In genomic region chr2:237575869-237576862, GRCh38 we compare ENCODE assay signal across 18 cellular contexts. TPM values are rescaled to one million over a fixed set of nuclear protein-coding genes. Genes with fewer than 3 reads are reported as not detected.
DNase-seq lines count a peak whose midpoint lies in the region; ATAC-seq, FAIRE-seq and TF ChIP-seq lines count a peak whose summit lies in the region.
"Had no signal": no experiment of that assay in that cellular context is flagged by ENCODE, and none has a peak within 500 bp of the region (broad histone marks: within the 10 kb centered on the region; RNA-seq: fewer than 3 reads in every experiment).

No MANE protein-coding gene starts in this region.

- H3K4me1 ChIP-seq in PC-3 (ENCODE audit: insufficient read depth, low read length): peaks cover 25% of the 10 kb centered on the region
- H3K4me1 ChIP-seq in mammary epithelial cell (ENCODE audit: insufficient read depth, low read length): peaks cover 25% of the 10 kb centered on the region
- peaks cover 19% of the 10 kb centered on the region for H3K4me1 ChIP-seq in HepG2 (ENCODE audit: insufficient read depth, low read length)
- H3K4me1 ChIP-seq in stomach: peaks cover 21 to 40% (median 31%) of the 10 kb centered on the region in 4 donors
- H3K4me1 ChIP-seq: BE2C had no signal

- H3K27ac ChIP-seq in PC-3 (ENCODE audit: low read length) (peak overlapping the region; percentile 76), mammary epithelial cell (ENCODE audit: insufficient read depth, low read depth, low read length) (no peak overlapping the region), HepG2 (ENCODE audit: extremely low read length, insufficient read depth, low read length) (no peak overlapping the region), stomach (peak overlapping the region; percentile 42 to 82 (median 60)), WERI-Rb-1 (no peak overlapping the region)
- H3K27ac ChIP-seq: KMS-11 had no signal

- H2AFZ ChIP-seq in PC-3 (ENCODE audit: low read length): peak overlapping the region; percentile 62; the same call in 1 of the 2 replicates
- peak overlapping the region; percentile 95 for H2AFZ ChIP-seq in mammary epithelial cell (ENCODE audit: low read depth, low read length)
- H2AFZ ChIP-seq in HepG2 (ENCODE audit: low read length): no peak overlapping the region

- in situ Hi-C loops in mammary epithelial cell (cut with MboI; ENCODE audit: low sequenced_read_pairs in 2 of 2): loop anchor here in 1 of 2 donors (25.0 kb wide), 1 partner anchor 161 kb away; no protein-coding TSS in a partner anchor
- in situ Hi-C loops in HepG2 (cut with HindIII; ENCODE audit: extremely low pct_ligation_motif_present, low pct_unique_long_range_greater_than_20kb): no loop called here

- H3K79me2 ChIP-seq in PC-3 (ENCODE audit: low read length): 0 out of 2 replicates have a peak, but pooled peaks cover 3% of the 10 kb centered on the region
- H3K79me2 ChIP-seq in mammary epithelial cell (ENCODE audit: insufficient read depth, low read length): peaks cover 7% of the 10 kb centered on the region
- no peaks in the 10 kb centered on the region for H3K79me2 ChIP-seq in HepG2 (ENCODE audit: insufficient read depth, low read length)

- ATAC-seq in PC-3 (no peak; the same call in 1 of the 2 replicates), HepG2 (no peak), HG03139 (IDR thresholded peaks at IDR 0.05; ENCODE audit: unreplicated experiment) (no peak), HG02610 (IDR thresholded peaks at IDR 0.05; ENCODE audit: unreplicated experiment) (no peak)
- ATAC-seq: SK-N-SH treated with all-trans-retinoic acid at 6 μM for 48 hours had no signal

- WGBS in mammary epithelial cell (ENCODE audit: low coverage, missing lambda C conversion rate): over 99% methylated on average over 20 of the region's 27 CpGs
- 89% methylated on average over 21 of the region's 27 CpGs for WGBS in HepG2 (ENCODE audit: low lambda C conversion rate)
- WGBS in stomach, 5 donors: 86 to 90% (median 87%) methylated on average over 26 to 27 of the region's 27 CpGs

- CTCF ChIA-PET in PC-3 (lab: Charles Lee): no interaction called here
- CTCF ChIA-PET in mammary epithelial cell (lab: Charles Lee; ENCODE audit: low non-redundant PET): no interaction called here
- CTCF ChIA-PET in HepG2 (lab: Yijun Ruan, JAX; ENCODE audit: low intra/inter-chr PET ratio, low total read pairs): no interaction called here

- no peaks in the 10 kb centered on the region for H3F3A ChIP-seq in PC-3 (ENCODE audit: low read length, unreplicated experiment)

- H3K9me3 ChIP-seq in PC-3 (ENCODE audit: low read length): no peaks in the 10 kb centered on the region
- no peaks in the 10 kb centered on the region for H3K9me3 ChIP-seq in mammary epithelial cell (replicated peaks; ENCODE audit: insufficient read depth, low read length)
- H3K9me3 ChIP-seq in HepG2 (ENCODE audit: low read length): no peaks in the 10 kb centered on the region
- H3K9me3 ChIP-seq in stomach: no peaks in the 10 kb centered on the region
- no peaks in the 10 kb centered on the region for H3K9me3 ChIP-seq in WERI-Rb-1 (ENCODE audit: severe bottlenecking)
- H3K9me3 ChIP-seq: BE2C, MG63 had no signal

- TF ChIP-seq POLR2A in HepG2 (IDR thresholded peaks at IDR 0.05; ENCODE audit: insufficient read depth in 1 of 2, low read depth in 2 of 2, low read length in 2 of 2): peak in 1 of 2 experiments; percentile 27; a peak in 1 of 4 replicates
- no peak for TF ChIP-seq POLR2A in stomach (IDR thresholded peaks at IDR 0.05)

- H3K9me2 ChIP-seq in PC-3 (replicated peaks; ENCODE audit: low read length): no peaks in the 10 kb centered on the region

- H3K9ac ChIP-seq in PC-3 (ENCODE audit: low read length) (no peak overlapping the region), mammary epithelial cell (ENCODE audit: insufficient read depth, low read length) (no peak overlapping the region), HepG2 (ENCODE audit: insufficient read depth, low read depth, low read length) (no peak overlapping the region)
- H3K9ac ChIP-seq: KMS-11 had no signal

- no peak for TF ChIP-seq RAD21 in HepG2 (CRISPR knock-in tag; IDR thresholded peaks at IDR 0.05)

- no peak for DNase-seq in PC-3
- DNase-seq in mammary epithelial cell: no peak
- DNase-seq in HepG2 (ENCODE audit: low spot score): no peak
- no peak for DNase-seq in stomach
- no peak for DNase-seq in WERI-Rb-1
- DNase-seq in retina: no peak
- DNase-seq: BE2C, DMS 273 treated with DMSO at 0.1 percent for 48 hours, MG63, NCI-H1105, NCI-H187, NCI-H69 had no signal

- H3K27me3 ChIP-seq in PC-3 (ENCODE audit: low read length): no peaks in the 10 kb centered on the region
- no peaks in the 10 kb centered on the region for H3K27me3 ChIP-seq in mammary epithelial cell (ENCODE audit: insufficient read depth, low read length)
- H3K27me3 ChIP-seq in HepG2 (ENCODE audit: control insufficient read depth in 1 of 2, insufficient read depth in 2 of 2, low read length in 2 of 2): no peaks in the 10 kb centered on the region
- H3K27me3 ChIP-seq in stomach: no peaks in the 10 kb centered on the region
- peaks cover 12% of the 10 kb centered on the region for H3K27me3 ChIP-seq in WERI-Rb-1 (ENCODE audit: insufficient read depth, low read depth, severe bottlenecking)
- H3K27me3 ChIP-seq: BE2C, MG63 had no signal

- dilution Hi-C loops in mammary epithelial cell (cut with HindIII; ENCODE audit: low sequenced_read_pairs): no loop called here

- BruUV-seq in PC-3 (replicated peaks; lab: Mats Ljungman, UMichigan) (no TSS peak), mammary epithelial cell (replicated peaks; lab: Mats Ljungman, UMichigan) (no TSS peak), HepG2 (replicated peaks; lab: Mats Ljungman, UMichigan) (no TSS peak)

- H3K4me2 ChIP-seq in PC-3 (ENCODE audit: low read length) (peak overlapping the region; percentile 73), mammary epithelial cell (ENCODE audit: insufficient read depth, low read depth, low read length) (peak overlapping the region; percentile 78), HepG2 (ENCODE audit: low read depth, low read length) (no peak overlapping the region)
- H3K4me2 ChIP-seq: KMS-11 had no signal

- TF ChIP-seq EP300 in HepG2 (IDR thresholded peaks at IDR 0.05; ENCODE audit: low read depth in 2 of 2, low read length in 2 of 2) (no peak), HepG2 (CRISPR knock-in tag; IDR thresholded peaks at IDR 0.05; ENCODE audit: borderline replicate concordance) (no peak), stomach (IDR thresholded peaks at IDR 0.05) (no peak)

- TF ChIP-seq CTCF in PC-3 (conservative IDR thresholded peaks at IDR 0.05; ENCODE audit: low read depth, low read length): no peak
- no peak for TF ChIP-seq CTCF in mammary epithelial cell (conservative IDR thresholded peaks at IDR 0.05 in 1 of 2, IDR thresholded peaks at IDR 0.05 in 1 of 2; ENCODE audit: extremely low read depth in 1 of 2, insufficient read depth in 1 of 2, low read depth in 1 of 2, low read length in 2 of 2)
- TF ChIP-seq CTCF in HepG2 (CRISPR knock-in tag; IDR thresholded peaks at IDR 0.05): no peak
- no peak for TF ChIP-seq CTCF in stomach (IDR thresholded peaks at IDR 0.05)
- TF ChIP-seq CTCF in WERI-Rb-1 (IDR thresholded peaks at IDR 0.05; ENCODE audit: low read depth, low read length): no peak

- H3K4me3 ChIP-seq in PC-3 (ENCODE audit: low read length): peak overlapping the region; percentile 49
- no peak overlapping the region for H3K4me3 ChIP-seq in mammary epithelial cell (replicated peaks in 1 of 3; ENCODE audit: insufficient read depth in 1 of 3, low read depth in 2 of 3, low read length in 3 of 3)
- no peak overlapping the region for H3K4me3 ChIP-seq in HepG2 (replicated peaks in 1 of 3; ENCODE audit: insufficient read depth in 1 of 3, low read depth in 2 of 3, low read length in 3 of 3)
- no peak overlapping the region for H3K4me3 ChIP-seq in stomach
- H3K4me3 ChIP-seq in WERI-Rb-1 (ENCODE audit: low read depth, low read length): no peak overlapping the region
- H3K4me3 ChIP-seq: MG63 had no signal

- H3K36me3 ChIP-seq in PC-3 (ENCODE audit: low read depth, low read length) (no peaks in the 10 kb centered on the region), mammary epithelial cell (ENCODE audit: insufficient read depth, low read length) (no peaks in the 10 kb centered on the region), HepG2 (replicated peaks in 1 of 2; ENCODE audit: control insufficient read depth in 1 of 2, insufficient read depth in 2 of 2, low read length in 2 of 2) (peaks cover 17 to 46% of the 10 kb centered on the region in 2 experiments), stomach (peaks cover 0 to 16% (median 14%) of the 10 kb centered on the region in 4 donors), WERI-Rb-1 (no peaks in the 10 kb centered on the region)
- H3K36me3 ChIP-seq: BE2C, MG63 had no signal

- H4K20me1 ChIP-seq in PC-3 (ENCODE audit: low read length) (no peaks in the 10 kb centered on the region), mammary epithelial cell (ENCODE audit: insufficient read depth, low read length) (no peaks in the 10 kb centered on the region), HepG2 (ENCODE audit: insufficient read depth, low read length) (no peaks in the 10 kb centered on the region)

- intact Hi-C loops in PC-3 (cut with micrococcal nuclease): no loop called here
- intact Hi-C loops in mammary epithelial cell (cut with micrococcal nuclease): loop anchor here (2.0 kb wide), 1 partner anchor 169 kb away; no protein-coding TSS in a partner anchor
- intact Hi-C loops in HepG2 (cut with micrococcal nuclease; ENCODE audit: unreplicated experiment): no loop called here
- intact Hi-C loops in stomach (cut with DNase I; ENCODE audit: low total_unique reads): no loop called here

- POLR2A ChIA-PET in PC-3 (lab: Charles Lee; ENCODE audit: unreplicated experiment): no interaction called here
- POLR2A ChIA-PET in HepG2 (lab: Yijun Ruan, JAX): interaction anchor here (0.9 kb wide), 1 partner anchor 26 kb away, joined by 3 read pairs; no protein-coding TSS in a partner anchor

- FAIRE-seq in HepG2 (lab: Jason Lieb, UNC): no peak

RNA-seq across cellular contexts. Expression of gene PRLH, which starts 9.8 kb away (rescaled TPM):
- not detected in 2 replicates for total RNA-seq in PC-3 (2014; rRNA removed)
- not detected for total RNA-seq in mammary epithelial cell
- polyA plus RNA-seq in mammary epithelial cell: not detected
- polyA minus RNA-seq in mammary epithelial cell: not detected
- total RNA-seq in HepG2 (2016; rRNA removed; fragmentation: Illumina TruSeq; extraction: Trizol): not detected in 2 replicates
- not detected in 2 replicates for total RNA-seq in HepG2 (2016; cell fraction: cytosol; rRNA removed; fragmentation: Illumina TruSeq; extraction: Trizol; ENCODE audit: low read depth)
- total RNA-seq in HepG2 (2016; cell fraction: insoluble cytoplasmic fraction; rRNA removed; fragmentation: Illumina TruSeq; extraction: Trizol): not detected in 2 replicates
- total RNA-seq in HepG2 (2016; cell fraction: membrane; rRNA removed; fragmentation: Illumina TruSeq; extraction: Trizol): not detected in 2 replicates
- not detected in 2 replicates for total RNA-seq in HepG2 (2016; cell fraction: nucleus; rRNA removed; fragmentation: Illumina TruSeq; extraction: Trizol)
- polyA plus RNA-seq in HepG2 (2011; rRNA removed): not detected in 2 replicates
- polyA plus RNA-seq in HepG2 (2011; cell fraction: cytosol; rRNA removed): not detected in 2 replicates
- polyA plus RNA-seq in HepG2 (2011; cell fraction: nucleus; rRNA removed): not detected in 2 replicates
- polyA plus RNA-seq in HepG2 (2012): not detected in 2 replicates
- polyA plus RNA-seq in HepG2 (2016; cell fraction: cytosol; fragmentation: Illumina TruSeq; extraction: Trizol; ENCODE audit: low read depth): not detected in 2 replicates
- polyA plus RNA-seq in HepG2 (2016; cell fraction: insoluble cytoplasmic fraction; fragmentation: Illumina TruSeq; extraction: Trizol; ENCODE audit: low read depth): not detected in 2 replicates
- polyA plus RNA-seq in HepG2 (2016; cell fraction: membrane; fragmentation: Illumina TruSeq; extraction: Trizol; ENCODE audit: low read depth): not detected in 2 replicates
- polyA plus RNA-seq in HepG2 (2016; cell fraction: nucleus; fragmentation: Illumina TruSeq; extraction: Trizol; ENCODE audit: insufficient read depth, low read depth): not detected in 2 replicates
- polyA minus RNA-seq in HepG2 (2011; rRNA and poly(A)+ RNA removed; ENCODE audit: low replicate concordance): not detected in 2 replicates
- not detected in 2 replicates for polyA minus RNA-seq in HepG2 (2011; cell fraction: cytosol; rRNA and poly(A)+ RNA removed)
- polyA minus RNA-seq in HepG2 (2011; cell fraction: nucleus; rRNA and poly(A)+ RNA removed): not detected in 2 replicates
- not detected for total RNA-seq in stomach
- not detected for polyA plus RNA-seq in stomach
- total RNA-seq: Right ventricle myocardium superior had no signal
- polyA plus RNA-seq: AG04450 had no signal

RNA-seq across cellular contexts. Expression of gene RAB17, which starts 14.4 kb away (rescaled TPM):
- total RNA-seq in PC-3 (2014; rRNA removed) (28.9 and 52.2 TPM in 2 replicates), mammary epithelial cell (1 to 10 TPM; 7.2 to 8.9 TPM), HepG2 (2016; rRNA removed; fragmentation: Illumina TruSeq; extraction: Trizol) (68.0 and 70.0 TPM in 2 replicates), stomach (100 to 1,000 TPM in 2 of 5 donors, 10 to 100 TPM in 2, 1 to 10 TPM in 1; 8.8 to 187 (median 25.6) TPM)
- polyA plus RNA-seq in mammary epithelial cell (12.8 TPM), HepG2 (2011; rRNA removed) (124 and 141 TPM in 2 replicates), stomach (10 to 100 TPM; 38.8 to 83.8 (median 62.9) TPM)
- 20.4 TPM for polyA minus RNA-seq in mammary epithelial cell
- 21.0 and 21.9 TPM in 2 replicates for total RNA-seq in HepG2 (2016; cell fraction: cytosol; rRNA removed; fragmentation: Illumina TruSeq; extraction: Trizol; ENCODE audit: low read depth)
- total RNA-seq in HepG2 (2016; cell fraction: insoluble cytoplasmic fraction; rRNA removed; fragmentation: Illumina TruSeq; extraction: Trizol): 67.8 and 73.3 TPM in 2 replicates
- 42.7 and 50.7 TPM in 2 replicates for total RNA-seq in HepG2 (2016; cell fraction: membrane; rRNA removed; fragmentation: Illumina TruSeq; extraction: Trizol)
- 51.2 and 64.7 TPM in 2 replicates for total RNA-seq in HepG2 (2016; cell fraction: nucleus; rRNA removed; fragmentation: Illumina TruSeq; extraction: Trizol)
- polyA plus RNA-seq in HepG2 (2011; cell fraction: cytosol; rRNA removed): 66.2 and 82.5 TPM in 2 replicates
- polyA plus RNA-seq in HepG2 (2011; cell fraction: nucleus; rRNA removed): 477 and 514 TPM in 2 replicates
- 189 and 204 TPM in 2 replicates for polyA plus RNA-seq in HepG2 (2012)
- 14.6 and 16.8 TPM in 2 replicates for polyA plus RNA-seq in HepG2 (2016; cell fraction: cytosol; fragmentation: Illumina TruSeq; extraction: Trizol; ENCODE audit: low read depth)
- polyA plus RNA-seq in HepG2 (2016; cell fraction: insoluble cytoplasmic fraction; fragmentation: Illumina TruSeq; extraction: Trizol; ENCODE audit: low read depth): 53.0 and 54.7 TPM in 2 replicates
- polyA plus RNA-seq in HepG2 (2016; cell fraction: membrane; fragmentation: Illumina TruSeq; extraction: Trizol; ENCODE audit: low read depth): 27.1 and 29.9 TPM in 2 replicates
- 145 and 160 TPM in 2 replicates for polyA plus RNA-seq in HepG2 (2016; cell fraction: nucleus; fragmentation: Illumina TruSeq; extraction: Trizol; ENCODE audit: insufficient read depth, low read depth)
- 4.6 and 63.9 TPM in 2 replicates for polyA minus RNA-seq in HepG2 (2011; rRNA and poly(A)+ RNA removed; ENCODE audit: low replicate concordance)
- 23.6 and 25.7 TPM in 2 replicates for polyA minus RNA-seq in HepG2 (2011; cell fraction: cytosol; rRNA and poly(A)+ RNA removed)
- 126 and 135 TPM in 2 replicates for polyA minus RNA-seq in HepG2 (2011; cell fraction: nucleus; rRNA and poly(A)+ RNA removed)

RNA-seq across cellular contexts. Expression of gene LRRFIP1, which starts 51.2 kb away (rescaled TPM):
- 87.8 and 106 TPM in 2 replicates for total RNA-seq in PC-3 (2014; rRNA removed)
- 100 to 1,000 TPM in 1 of 2 donors, 10 to 100 TPM in 1; 69.8 to 188 TPM for total RNA-seq in mammary epithelial cell
- polyA plus RNA-seq in mammary epithelial cell: 71.9 TPM
- 58.4 TPM for polyA minus RNA-seq in mammary epithelial cell
- total RNA-seq in HepG2 (2016; rRNA removed; fragmentation: Illumina TruSeq; extraction: Trizol): 15.9 and 22.0 TPM in 2 replicates
- 11.0 and 11.2 TPM in 2 replicates for total RNA-seq in HepG2 (2016; cell fraction: cytosol; rRNA removed; fragmentation: Illumina TruSeq; extraction: Trizol; ENCODE audit: low read depth)
- total RNA-seq in HepG2 (2016; cell fraction: insoluble cytoplasmic fraction; rRNA removed; fragmentation: Illumina TruSeq; extraction: Trizol): 15.6 and 24.6 TPM in 2 replicates
- 18.1 and 18.4 TPM in 2 replicates for total RNA-seq in HepG2 (2016; cell fraction: membrane; rRNA removed; fragmentation: Illumina TruSeq; extraction: Trizol)
- total RNA-seq in HepG2 (2016; cell fraction: nucleus; rRNA removed; fragmentation: Illumina TruSeq; extraction: Trizol): 31.0 and 33.7 TPM in 2 replicates
- polyA plus RNA-seq in HepG2 (2011; rRNA removed): 31.2 and 40.5 TPM in 2 replicates
- 19.8 and 25.0 TPM in 2 replicates for polyA plus RNA-seq in HepG2 (2011; cell fraction: cytosol; rRNA removed)
- 43.1 TPM in 2 replicates for polyA plus RNA-seq in HepG2 (2011; cell fraction: nucleus; rRNA removed)
- 48.6 and 68.2 TPM in 2 replicates for polyA plus RNA-seq in HepG2 (2012)
- polyA plus RNA-seq in HepG2 (2016; cell fraction: cytosol; fragmentation: Illumina TruSeq; extraction: Trizol; ENCODE audit: low read depth): 5.6 and 6.5 TPM in 2 replicates
- 43.3 and 43.5 TPM in 2 replicates for polyA plus RNA-seq in HepG2 (2016; cell fraction: insoluble cytoplasmic fraction; fragmentation: Illumina TruSeq; extraction: Trizol; ENCODE audit: low read depth)
- polyA plus RNA-seq in HepG2 (2016; cell fraction: membrane; fragmentation: Illumina TruSeq; extraction: Trizol; ENCODE audit: low read depth): 10.6 and 13.6 TPM in 2 replicates
- polyA plus RNA-seq in HepG2 (2016; cell fraction: nucleus; fragmentation: Illumina TruSeq; extraction: Trizol; ENCODE audit: insufficient read depth, low read depth): 55.6 and 61.1 TPM in 2 replicates
- polyA minus RNA-seq in HepG2 (2011; rRNA and poly(A)+ RNA removed; ENCODE audit: low replicate concordance): 26.4 and 35.1 TPM in 2 replicates
- polyA minus RNA-seq in HepG2 (2011; cell fraction: cytosol; rRNA and poly(A)+ RNA removed): 26.2 and 26.7 TPM in 2 replicates
- 97.5 and 100 TPM in 2 replicates for polyA minus RNA-seq in HepG2 (2011; cell fraction: nucleus; rRNA and poly(A)+ RNA removed)
- total RNA-seq in stomach: 100 to 1,000 TPM; 126 to 201 (median 152) TPM
- polyA plus RNA-seq in stomach: 10 to 100 TPM; 31.6 to 43.7 (median 40.6) TPM

Comparison
In these comparisons a context has a peak if more than half of its experiments do, and no peak if none do; other contexts are left out.
1. H3K27ac ChIP-seq: peak in PC-3 (single experiment) and stomach (5 of 5); none in mammary epithelial cell (single experiment), HepG2 (single experiment) and WERI-Rb-1 (single experiment).